Comparison of ENCODE assay signal across 1 cellular context in genomic region chr4:13484045-13484748, GRCh38.
TF ChIP-seq lines count a peak whose summit lies in the region.

Gene RAB28, minus strand, starts transcription at chr4:13484340.

TF ChIP-seq in HepG2, 621 proteins besides CTCF, POLR2A, EP300 and RAD21 (continued from another document and continues in another):
- TF ChIP-seq, protein P1, sequence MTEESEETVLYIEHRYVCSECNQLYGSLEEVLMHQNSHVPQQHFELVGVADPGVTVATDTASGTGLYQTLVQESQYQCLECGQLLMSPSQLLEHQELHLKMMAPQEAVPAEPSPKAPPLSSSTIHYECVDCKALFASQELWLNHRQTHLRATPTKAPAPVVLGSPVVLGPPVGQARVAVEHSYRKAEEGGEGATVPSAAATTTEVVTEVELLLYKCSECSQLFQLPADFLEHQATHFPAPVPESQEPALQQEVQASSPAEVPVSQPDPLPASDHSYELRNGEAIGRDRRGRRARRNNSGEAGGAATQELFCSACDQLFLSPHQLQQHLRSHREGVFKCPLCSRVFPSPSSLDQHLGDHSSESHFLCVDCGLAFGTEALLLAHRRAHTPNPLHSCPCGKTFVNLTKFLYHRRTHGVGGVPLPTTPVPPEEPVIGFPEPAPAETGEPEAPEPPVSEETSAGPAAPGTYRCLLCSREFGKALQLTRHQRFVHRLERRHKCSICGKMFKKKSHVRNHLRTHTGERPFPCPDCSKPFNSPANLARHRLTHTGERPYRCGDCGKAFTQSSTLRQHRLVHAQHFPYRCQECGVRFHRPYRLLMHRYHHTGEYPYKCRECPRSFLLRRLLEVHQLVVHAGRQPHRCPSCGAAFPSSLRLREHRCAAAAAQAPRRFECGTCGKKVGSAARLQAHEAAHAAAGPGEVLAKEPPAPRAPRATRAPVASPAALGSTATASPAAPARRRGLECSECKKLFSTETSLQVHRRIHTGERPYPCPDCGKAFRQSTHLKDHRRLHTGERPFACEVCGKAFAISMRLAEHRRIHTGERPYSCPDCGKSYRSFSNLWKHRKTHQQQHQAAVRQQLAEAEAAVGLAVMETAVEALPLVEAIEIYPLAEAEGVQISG (CRISPR knock-in tag; IDR thresholded peaks at IDR 0.05): peak; percentile 70
- TF ChIP-seq HOXA5 (CRISPR knock-in tag; IDR thresholded peaks at IDR 0.05) (peak; percentile 68; the same call in 1 of the 2 replicates), ZNF556 (CRISPR knock-in tag; IDR thresholded peaks at IDR 0.05; ENCODE audit: borderline replicate concordance) (no peak), ZMYM2 (CRISPR knock-in tag; IDR thresholded peaks at IDR 0.05) (no peak), AKAP8 (CRISPR knock-in tag; IDR thresholded peaks at IDR 0.05) (0 out of 2 replicates have a peak, but pooled peaks have one; percentile 36), ZNF687 (CRISPR knock-in tag; IDR thresholded peaks at IDR 0.05) (peak; percentile 55; the same call in 1 of the 2 replicates), ZNF234 (CRISPR knock-in tag; conservative IDR thresholded peaks at IDR 0.05) (no peak), CREB1 (IDR thresholded peaks at IDR 0.05) (peak; percentile 78), CREB1 (CRISPR knock-in tag; IDR thresholded peaks at IDR 0.05) (peak; percentile 88), SATB2 (CRISPR knock-in tag; IDR thresholded peaks at IDR 0.05) (no peak), ZNF367 (CRISPR knock-in tag; IDR thresholded peaks at IDR 0.05; ENCODE audit: borderline replicate concordance) (no peak), ZNF841 (CRISPR knock-in tag; IDR thresholded peaks at IDR 0.05; ENCODE audit: borderline replicate concordance) (no peak), SPEN (CRISPR knock-in tag; IDR thresholded peaks at IDR 0.05; ENCODE audit: low read depth) (peak; percentile 29; the same call in 1 of the 2 replicates), MAFG (CRISPR knock-in tag; IDR thresholded peaks at IDR 0.05) (no peak), KMT2A (CRISPR knock-in tag; IDR thresholded peaks at IDR 0.05) (peak; percentile 60; the same call in 1 of the 2 replicates), ZNF256 (CRISPR knock-in tag; conservative IDR thresholded peaks at IDR 0.05) (no peak), TAF15 (IDR thresholded peaks at IDR 0.05; ENCODE audit: low read depth, low read length, poor library complexity, severe bottlenecking) (no peak), ZNF230 (CRISPR knock-in tag; IDR thresholded peaks at IDR 0.05) (no peak), KDM6A (CRISPR knock-in tag; IDR thresholded peaks at IDR 0.05; ENCODE audit: low read depth) (no peak), ZNF235 (CRISPR knock-in tag; IDR thresholded peaks at IDR 0.05; ENCODE audit: borderline replicate concordance) (0 out of 2 replicates have a peak, but pooled peaks have one; percentile 26), TSC22D2 (CRISPR knock-in tag; IDR thresholded peaks at IDR 0.05; ENCODE audit: borderline replicate concordance) (no peak), SMAD3 (CRISPR knock-in tag; IDR thresholded peaks at IDR 0.05) (no peak), JARID2 (CRISPR knock-in tag; IDR thresholded peaks at IDR 0.05; ENCODE audit: insufficient replicate concordance) (no peak), YY1 (IDR thresholded peaks at IDR 0.05; ENCODE audit: insufficient read depth, insufficient replicate concordance, low read depth, low read length) (peak; percentile 94), CENPX (CRISPR knock-in tag; IDR thresholded peaks at IDR 0.05) (no peak), SIX4 (CRISPR knock-in tag; IDR thresholded peaks at IDR 0.05) (no peak), ZNF543 (CRISPR knock-in tag; IDR thresholded peaks at IDR 0.05) (peak; percentile 25; the same call in 1 of the 2 replicates), ZFAT (CRISPR knock-in tag; conservative IDR thresholded peaks at IDR 0.05) (no peak), BRF2 (CRISPR knock-in tag; IDR thresholded peaks at IDR 0.05) (0 out of 2 replicates have a peak, but pooled peaks have one; percentile 33), ZNF33B (CRISPR knock-in tag; IDR thresholded peaks at IDR 0.05) (peak; percentile 62; the same call in 1 of the 2 replicates), STAG1 (CRISPR knock-in tag; IDR thresholded peaks at IDR 0.05) (0 out of 2 replicates have a peak, but pooled peaks have one; percentile 9), ZMAT5 (CRISPR knock-in tag; IDR thresholded peaks at IDR 0.05; ENCODE audit: borderline replicate concordance, low read depth) (no peak), NFAT5 (CRISPR knock-in tag; IDR thresholded peaks at IDR 0.05) (no peak), ZMYM4 (CRISPR knock-in tag; IDR thresholded peaks at IDR 0.05) (peak; percentile 62; the same call in 1 of the 2 replicates), ISL2 (CRISPR knock-in tag; IDR thresholded peaks at IDR 0.05) (peak; percentile 38; the same call in 1 of the 2 replicates)
- TF ChIP-seq, protein P2, sequence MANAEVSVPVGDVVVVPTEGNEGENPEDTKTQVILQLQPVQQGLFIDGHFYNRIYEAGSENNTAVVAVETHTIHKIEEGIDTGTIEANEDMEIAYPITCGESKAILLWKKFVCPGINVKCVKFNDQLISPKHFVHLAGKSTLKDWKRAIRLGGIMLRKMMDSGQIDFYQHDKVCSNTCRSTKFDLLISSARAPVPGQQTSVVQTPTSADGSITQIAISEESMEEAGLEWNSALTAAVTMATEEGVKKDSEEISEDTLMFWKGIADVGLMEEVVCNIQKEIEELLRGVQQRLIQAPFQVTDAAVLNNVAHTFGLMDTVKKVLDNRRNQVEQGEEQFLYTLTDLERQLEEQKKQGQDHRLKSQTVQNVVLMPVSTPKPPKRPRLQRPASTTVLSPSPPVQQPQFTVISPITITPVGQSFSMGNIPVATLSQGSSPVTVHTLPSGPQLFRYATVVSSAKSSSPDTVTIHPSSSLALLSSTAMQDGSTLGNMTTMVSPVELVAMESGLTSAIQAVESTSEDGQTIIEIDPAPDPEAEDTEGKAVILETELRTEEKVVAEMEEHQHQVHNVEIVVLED (CRISPR knock-in tag; IDR thresholded peaks at IDR 0.05; ENCODE audit: borderline replicate concordance): peak; percentile 82
- TF ChIP-seq, protein P3, sequence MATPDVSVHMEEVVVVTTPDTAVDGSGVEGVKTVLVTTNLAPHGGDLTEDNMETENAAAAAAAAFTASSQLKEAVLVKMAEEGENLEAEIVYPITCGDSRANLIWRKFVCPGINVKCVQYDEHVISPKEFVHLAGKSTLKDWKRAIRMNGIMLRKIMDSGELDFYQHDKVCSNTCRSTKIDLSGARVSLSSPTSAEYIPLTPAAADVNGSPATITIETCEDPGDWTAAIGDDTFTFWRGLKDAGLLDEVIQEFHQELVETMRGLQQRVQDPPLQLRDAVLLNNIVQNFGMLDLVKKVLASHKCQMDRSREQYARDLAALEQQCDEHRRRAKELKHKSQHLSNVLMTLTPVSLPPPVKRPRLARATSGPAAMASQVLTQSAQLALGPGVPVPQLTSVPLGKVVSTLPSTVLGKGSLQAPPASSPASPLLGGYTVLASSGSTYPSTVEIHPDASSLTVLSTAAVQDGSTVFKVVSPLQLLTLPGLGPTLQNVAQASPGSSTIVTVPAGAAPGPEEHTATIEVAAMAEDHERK (CRISPR knock-in tag; IDR thresholded peaks at IDR 0.05; ENCODE audit: low read depth): peak; percentile 20; the same call in 1 of the 2 replicates
- TF ChIP-seq, protein P4, sequence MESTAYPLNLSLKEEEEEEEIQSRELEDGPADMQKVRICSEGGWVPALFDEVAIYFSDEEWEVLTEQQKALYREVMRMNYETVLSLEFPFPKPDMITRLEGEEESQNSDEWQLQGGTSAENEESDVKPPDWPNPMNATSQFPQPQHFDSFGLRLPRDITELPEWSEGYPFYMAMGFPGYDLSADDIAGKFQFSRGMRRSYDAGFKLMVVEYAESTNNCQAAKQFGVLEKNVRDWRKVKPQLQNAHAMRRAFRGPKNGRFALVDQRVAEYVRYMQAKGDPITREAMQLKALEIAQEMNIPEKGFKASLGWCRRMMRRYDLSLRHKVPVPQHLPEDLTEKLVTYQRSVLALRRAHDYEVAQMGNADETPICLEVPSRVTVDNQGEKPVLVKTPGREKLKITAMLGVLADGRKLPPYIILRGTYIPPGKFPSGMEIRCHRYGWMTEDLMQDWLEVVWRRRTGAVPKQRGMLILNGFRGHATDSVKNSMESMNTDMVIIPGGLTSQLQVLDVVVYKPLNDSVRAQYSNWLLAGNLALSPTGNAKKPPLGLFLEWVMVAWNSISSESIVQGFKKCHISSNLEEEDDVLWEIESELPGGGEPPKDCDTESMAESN (CRISPR knock-in tag; conservative IDR thresholded peaks at IDR 0.05): peak; percentile 7; the same call in 1 of the 2 replicates
